ENCODE assay signal across 34 cellular contexts in the genomic region with DNA sequence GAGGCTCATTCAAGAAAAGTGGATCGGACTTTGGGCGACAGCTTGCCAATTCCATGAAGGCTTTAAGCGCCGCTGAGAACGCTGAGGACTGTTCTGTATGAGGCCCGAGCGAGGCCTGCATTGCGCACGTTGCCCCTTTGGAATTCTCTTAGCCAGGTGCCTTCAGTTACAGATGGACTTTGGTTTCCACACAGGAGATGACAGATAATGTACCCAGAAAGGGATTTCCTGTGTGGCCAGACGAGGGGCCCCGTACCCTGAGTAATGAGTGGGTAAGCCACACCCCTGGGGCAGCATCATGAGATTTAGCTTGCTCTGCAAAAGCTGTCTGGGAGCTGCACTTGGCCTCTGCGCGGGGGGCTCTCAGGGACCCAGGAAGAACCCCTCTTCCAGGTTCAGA.
"Had no signal": no experiment of that assay in that cellular context is flagged by ENCODE, and none has a peak within 500 bp of the region (broad histone marks: within the 10 kb centered on the region; RNA-seq: fewer than 3 reads in every experiment).

No MANE protein-coding gene starts in this region.

- DNase-seq: activated CD4-positive, alpha-beta T cell treated with anti-CD3 and anti-CD28 coated beads for 36 hours; activated CD4-positive, alpha-beta T cell treated with anti-CD3 and anti-CD28 coated beads, Interleukin-2, amount 10 ng/mL, durations not matched to agents 7 days and 5 days; activated CD4-positive, alpha-beta T cell treated with anti-CD3 and anti-CD28 coated beads, Interleukin-2, amount 50 U/mL, for 48 hours; activated CD8-positive, alpha-beta T cell treated with anti-CD3 and anti-CD28 coated beads, Interleukin-2, amount 10 ng/mL, durations not matched to agents 7 days and 5 days; activated gamma-delta T cell treated with Interleukin-2 at 50 U/mL for 16 hours; activated naive CD4-positive, alpha-beta T cell treated with anti-CD3 and anti-CD28 coated beads for 36 hours; activated naive CD8-positive, alpha-beta T cell treated with anti-CD3 and anti-CD28 coated beads, Interleukin-2, amount 50 U/mL, for 24 hours; activated T-cell treated with anti-CD3 and anti-CD28 coated beads, Interleukin-2, amount 50 U/mL, for 24 hours; anterior cingulate cortex; caudate nucleus; cerebellar nuclear complex; NCI-H1105; NCI-H1417 treated with DMSO at 0.1 percent for 48 hours; NCI-H187 treated with DMSO at 0.1 percent for 48 hours; NCI-H2081; NCI-H2171 treated with DMSO at 0.1 percent for 48 hours; NCI-H2227 treated with DMSO at 0.1 percent for 48 hours; NCI-H446; NCI-H510A treated with DMSO at 0.1 percent for 48 hours; NCI-H526 treated with DMSO at 0.1 percent for 48 hours; NCI-H774; NK-92 treated with Interleukin-12 subunit alpha and Interleukin-12 subunit beta, amount 100 ng/mL, for 24 hours; PC-3; Peyer's patch; RPMI8226; SIG-M5; SW 1271; T1000 had no signal

- H3K27ac ChIP-seq: KMS-11, Peyer's patch had no signal

- ATAC-seq: activated CD4-positive, alpha-beta T cell treated with anti-CD3 and anti-CD28 coated beads for 36 hours; activated CD4-positive, CD25-positive, alpha-beta regulatory T cell treated with anti-CD3 and anti-CD28 coated beads, Interleukin-2, amount 50 U/mL, for 24 hours; activated CD8-positive, alpha-beta T cell treated with anti-CD3 and anti-CD28 coated beads, Interleukin-2, amount 10 ng/mL, durations not matched to agents 7 days and 5 days; activated naive CD8-positive, alpha-beta T cell treated with anti-CD3 and anti-CD28 coated beads, Interleukin-2, amount 50 U/mL, for 24 hours; PC-3; Right ventricle myocardium inferior; WTC11 had no signal

- H3K27ac Mint-ChIP-seq: activated CD4-positive, alpha-beta T cell treated with anti-CD3 and anti-CD28 coated beads for 36 hours; activated CD4-positive, alpha-beta T cell treated with anti-CD3 and anti-CD28 coated beads, Interleukin-2, amount 10 ng/mL, durations not matched to agents 7 days and 5 days; activated CD8-positive, alpha-beta T cell treated with anti-CD3 and anti-CD28 coated beads, Interleukin-2, amount 10 ng/mL, durations not matched to agents 7 days and 5 days; activated naive CD4-positive, alpha-beta T cell treated with anti-CD3 and anti-CD28 coated beads for 36 hours; activated naive CD8-positive, alpha-beta T cell; activated naive CD8-positive, alpha-beta T cell treated with anti-CD3 and anti-CD28 coated beads, Interleukin-2, amount 50 U/mL, for 24 hours; activated T-cell treated with anti-CD3 and anti-CD28 coated beads, Interleukin-2, amount 50 U/mL, for 24 hours; WTC11 had no signal

- H3K36me3 Mint-ChIP-seq: activated naive CD8-positive, alpha-beta T cell; brain; WTC11 had no signal

- H3K4me3 Mint-ChIP-seq: activated CD4-positive, alpha-beta T cell treated with anti-CD3 and anti-CD28 coated beads for 36 hours; activated CD4-positive, alpha-beta T cell treated with anti-CD3 and anti-CD28 coated beads, Interleukin-2, amount 10 ng/mL, durations not matched to agents 7 days and 5 days; activated CD8-positive, alpha-beta T cell treated with anti-CD3 and anti-CD28 coated beads, Interleukin-2, amount 10 ng/mL, durations not matched to agents 7 days and 5 days; activated naive CD4-positive, alpha-beta T cell treated with anti-CD3 and anti-CD28 coated beads for 36 hours; activated naive CD8-positive, alpha-beta T cell; activated naive CD8-positive, alpha-beta T cell treated with anti-CD3 and anti-CD28 coated beads, Interleukin-2, amount 50 U/mL, for 24 hours; activated T-cell treated with anti-CD3 and anti-CD28 coated beads, Interleukin-2, amount 50 U/mL, for 24 hours; brain; WTC11 had no signal

- H3K4me2 ChIP-seq: KMS-11 had no signal

- H3K9me3 ChIP-seq: Peyer's patch had no signal

- H3K4me1 ChIP-seq: Peyer's patch had no signal

- H3K27me3 ChIP-seq: Peyer's patch had no signal

- H3K36me3 ChIP-seq: Peyer's patch had no signal

- H3K9ac ChIP-seq: KMS-11 had no signal

- H3K27me3 Mint-ChIP-seq: activated CD4-positive, alpha-beta T cell treated with anti-CD3 and anti-CD28 coated beads, Interleukin-2, amount 10 ng/mL, durations not matched to agents 7 days and 5 days had no signal

- H3K4me1 Mint-ChIP-seq: activated CD4-positive, alpha-beta T cell treated with anti-CD3 and anti-CD28 coated beads for 36 hours; activated CD4-positive, alpha-beta T cell treated with anti-CD3 and anti-CD28 coated beads, Interleukin-2, amount 10 ng/mL, durations not matched to agents 7 days and 5 days; activated naive CD8-positive, alpha-beta T cell treated with anti-CD3 and anti-CD28 coated beads, Interleukin-2, amount 50 U/mL, for 24 hours; WTC11 had no signal

- H3K4me3 ChIP-seq: Peyer's patch had no signal

- H3K9me3 Mint-ChIP-seq: activated CD4-positive, alpha-beta T cell treated with anti-CD3 and anti-CD28 coated beads, Interleukin-2, amount 10 ng/mL, durations not matched to agents 7 days and 5 days; activated naive CD4-positive, alpha-beta T cell treated with anti-CD3 and anti-CD28 coated beads for 36 hours; activated naive CD8-positive, alpha-beta T cell treated with anti-CD3 and anti-CD28 coated beads, Interleukin-2, amount 50 U/mL, for 24 hours; activated T-cell treated with anti-CD3 and anti-CD28 coated beads, Interleukin-2, amount 50 U/mL, for 24 hours; brain had no signal
